In the genomic region with DNA sequence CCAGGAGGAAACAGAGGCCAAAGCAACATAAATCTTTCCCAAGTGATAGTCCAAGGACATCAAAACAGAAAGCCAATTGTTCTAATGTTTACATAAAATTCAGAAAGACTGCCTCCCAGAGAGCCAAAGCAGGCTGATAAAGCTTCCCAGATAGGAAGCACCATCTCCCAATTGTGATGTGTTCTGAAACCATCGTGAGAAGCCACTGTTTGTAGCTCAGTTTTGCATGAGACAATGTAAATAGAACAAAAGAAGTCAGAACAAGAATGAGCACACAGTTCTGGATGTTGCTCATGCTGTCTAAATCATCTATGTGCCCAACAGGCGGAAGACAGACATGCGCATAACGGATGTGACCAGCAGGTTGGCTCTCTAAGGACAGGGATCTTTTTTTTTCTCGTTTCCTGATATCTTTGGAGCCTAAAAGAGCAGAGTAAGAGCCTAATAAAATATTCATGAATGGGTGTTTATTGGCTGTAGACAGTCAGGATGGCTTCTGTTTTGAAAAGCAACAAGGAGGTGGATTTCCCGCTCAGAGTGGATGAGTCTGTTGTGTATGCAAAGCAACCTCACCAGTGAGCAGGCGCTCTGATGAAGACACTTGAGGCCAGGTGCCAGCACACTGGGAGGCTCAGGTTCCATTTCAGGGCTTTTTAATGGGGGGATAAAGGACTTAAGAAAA, we compare ENCODE assay signal across 10 cellular contexts.
A peak's percentile ranks its signal among the peaks of the same experiment; 100 is the strongest.
DNase-seq lines count a peak whose midpoint lies in the region; ATAC-seq and TF ChIP-seq lines count a peak whose summit lies in the region.
"Had no signal": no experiment of that assay in that cellular context is flagged by ENCODE, and none has a peak within 500 bp of the region (broad histone marks: within the 10 kb centered on the region; RNA-seq: fewer than 3 reads in every experiment).

No MANE protein-coding gene starts in this region.

- TF ChIP-seq CTCF in nephron progenitor cell (IDR thresholded peaks at IDR 0.05), result no peak

- peaks cover 35% of the 10 kb centered on the region for H3K9me3 Mint-ChIP-seq in nephron progenitor cell

- H3K4me1 Mint-ChIP-seq in nephron progenitor cell, result peaks cover 30% of the 10 kb centered on the region
- H3K4me1 Mint-ChIP-seq: CD14-positive monocyte had no signal

- H3K27me3 Mint-ChIP-seq in nephron progenitor cell (ENCODE audit: low read depth, poor library complexity), result peaks cover 2% of the 10 kb centered on the region

- DNase-seq in ELF-1 (ENCODE audit: low read depth, low spot score) (peak; percentile 76), NCI-H345 treated with DMSO at 0.1 percent for 48 hours (lab: John Stamatoyannopoulos, UW; ENCODE audit: unreplicated experiment) (peak; percentile 2), globus pallidus (ENCODE audit: low spot score) (peak; percentile 91), nephron progenitor cell (no peak), HPDE6-E6E7 (ENCODE audit: extremely low spot score) (no peak)
- no peak for DNase-seq in activated effector memory CD4-positive, alpha-beta T cell treated with anti-CD3 and anti-CD28 coated beads, Interleukin-2, amount 50 U/mL, for 16 hours
- DNase-seq: activated T-cell treated with anti-CD3 and anti-CD28 coated beads, Interleukin-2, amount 50 U/mL, for 4 hours had no signal

- H3K36me3 Mint-ChIP-seq in nephron progenitor cell (ENCODE audit: low read depth), result peaks cover 10% of the 10 kb centered on the region
- H3K36me3 Mint-ChIP-seq: CD14-positive monocyte had no signal

- ATAC-seq in GM21717 (IDR thresholded peaks at IDR 0.05; ENCODE audit: unreplicated experiment), result no peak
- ATAC-seq in GM18873 (IDR thresholded peaks at IDR 0.05; ENCODE audit: low FRiP score, unreplicated experiment), result no peak
- ATAC-seq: activated T-cell treated with anti-CD3 and anti-CD28 coated beads, Interleukin-2, amount 50 U/mL, for 4 hours had no signal

- no peak overlapping the region for H3K4me3 Mint-ChIP-seq in nephron progenitor cell
- H3K4me3 Mint-ChIP-seq: activated T-cell treated with anti-CD3 and anti-CD28 coated beads, Interleukin-2, amount 50 U/mL, for 4 hours; CD14-positive monocyte had no signal

- peak overlapping the region; percentile 29 for H3K27ac Mint-ChIP-seq in nephron progenitor cell
- H3K27ac Mint-ChIP-seq: CD14-positive monocyte had no signal

Comparison
In these comparisons a context has a peak if more than half of its experiments do, and no peak if none do; other contexts are left out.
1. DNase-seq: peak in ELF-1 (single experiment), NCI-H345 treated with DMSO at 0.1 percent for 48 hours (single experiment) and globus pallidus (single experiment); none in nephron progenitor cell (single experiment), HPDE6-E6E7 (single experiment) and activated effector memory CD4-positive, alpha-beta T cell treated with anti-CD3 and anti-CD28 coated beads, Interleukin-2, amount 50 U/mL, for 16 hours (single experiment).